8 cellular contexts compared by ENCODE assay signal in the genomic region with DNA sequence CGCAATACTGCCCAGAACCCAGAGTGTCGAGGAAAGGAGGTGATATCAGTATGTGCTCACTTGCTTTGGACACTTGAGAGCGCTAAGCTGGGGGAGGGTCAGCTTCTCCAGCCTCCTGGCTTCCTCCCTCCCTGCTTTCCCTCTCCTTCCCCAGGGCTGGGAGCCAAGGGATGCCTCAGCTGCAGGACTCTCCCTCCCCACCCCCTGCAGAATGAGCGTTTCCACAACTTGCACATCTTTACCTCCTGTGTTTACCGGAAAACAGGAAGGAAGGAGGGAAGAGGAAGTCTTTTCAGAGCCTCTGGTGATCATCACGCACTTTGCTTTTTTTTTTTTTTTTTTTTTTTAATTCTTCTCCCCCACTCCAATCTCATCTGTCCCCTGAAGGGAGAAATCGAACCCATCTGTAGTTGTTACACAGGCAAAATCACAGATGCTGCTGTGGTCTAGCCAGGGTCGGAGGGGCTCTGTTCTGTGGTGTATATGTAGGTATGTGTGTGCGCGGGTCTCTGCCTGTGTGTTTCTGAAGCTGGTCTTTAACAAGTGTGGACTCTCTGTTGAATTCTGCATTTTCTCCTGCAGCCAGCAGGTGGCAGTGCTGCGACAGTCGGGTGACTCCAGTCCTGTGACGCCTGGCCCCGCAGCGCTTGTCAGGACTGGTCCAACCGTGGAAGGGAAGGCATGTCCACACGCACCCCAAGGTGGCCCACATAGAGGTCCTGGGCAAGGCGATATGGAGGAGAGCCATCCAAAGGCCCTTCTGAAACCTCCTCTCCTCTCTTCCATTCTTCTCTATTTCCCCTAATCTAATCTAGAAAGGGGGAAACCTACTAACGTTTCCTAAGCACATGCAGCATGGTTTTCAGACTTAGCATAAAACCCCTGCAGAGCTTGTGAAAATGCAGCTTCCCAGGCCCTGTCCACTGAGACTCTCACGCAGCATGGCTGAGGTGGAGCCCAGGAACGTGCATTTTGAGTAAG.
A peak's percentile ranks its signal among the peaks of the same experiment; 100 is the strongest.
DNase-seq lines count a peak whose midpoint lies in the region; ATAC-seq and TF ChIP-seq lines count a peak whose summit lies in the region.

No MANE protein-coding gene starts in this region.

- peak; percentile 87 for TF ChIP-seq CTCF in GM06990 (IDR thresholded peaks at IDR 0.05; ENCODE audit: insufficient read depth, low read length, poor library complexity, severe bottlenecking)

- H3K4me3 ChIP-seq in GM06990 (replicated peaks; ENCODE audit: low read depth, low read length) = no peak overlapping the region

- intact Hi-C loops in Right ventricle myocardium inferior (cut with DNase I) = loop anchor here (2.0 kb wide), 2 partner anchors 182 to 262 kb away; no protein-coding TSS in a partner anchor

- peaks cover 2% of the 10 kb centered on the region for H3K36me3 Mint-ChIP-seq in activated naive CD4-positive, alpha-beta T cell treated with anti-CD3 and anti-CD28 coated beads, Interleukin-2, amount 50 U/mL, for 24 hours

- H3K9me3 Mint-ChIP-seq in activated naive CD4-positive, alpha-beta T cell treated with anti-CD3 and anti-CD28 coated beads, Interleukin-2, amount 50 U/mL, for 24 hours = peaks cover 5% of the 10 kb centered on the region

- peaks cover 5% of the 10 kb centered on the region for H3K27me3 ChIP-seq in GM06990 (replicated peaks; ENCODE audit: control insufficient read depth, insufficient read depth, low read length)

- H3K4me1 Mint-ChIP-seq in activated naive CD4-positive, alpha-beta T cell treated with anti-CD3 and anti-CD28 coated beads, Interleukin-2, amount 50 U/mL, for 24 hours = peaks cover 12% of the 10 kb centered on the region

- DNase-seq in GM06990 (ENCODE audit: extremely low read depth, insufficient read length) (peak; percentile 50), NCI-H1105 treated with DMSO at 0.1 percent for 48 hours (lab: John Stamatoyannopoulos, UW) (peak; percentile 74), SKM-1 treated with dmso at 0.1 percent for 144 hours (lab: John Stamatoyannopoulos, UW; ENCODE audit: unreplicated experiment) (peak; percentile 70), Right ventricle myocardium inferior (ENCODE audit: missing footprints) (peak; percentile 90), pons (ENCODE audit: low spot score) (peak; percentile 81), ureter (ENCODE audit: low spot score) (peak; percentile 85)

- H3K4me3 Mint-ChIP-seq in activated naive CD4-positive, alpha-beta T cell treated with anti-CD3 and anti-CD28 coated beads, Interleukin-2, amount 50 U/mL, for 24 hours = peak overlapping the region; percentile 32

- no peaks in the 10 kb centered on the region for H3K36me3 ChIP-seq in GM06990 (ENCODE audit: control insufficient read depth, insufficient read depth, low read length)

- ATAC-seq in HG02623 (IDR thresholded peaks at IDR 0.05; ENCODE audit: unreplicated experiment) = peak; percentile 90
- peak; percentile 91 for ATAC-seq in Right ventricle myocardium inferior

- H3K27ac Mint-ChIP-seq in activated naive CD4-positive, alpha-beta T cell treated with anti-CD3 and anti-CD28 coated beads, Interleukin-2, amount 50 U/mL, for 24 hours = no peak overlapping the region

- peaks cover 21% of the 10 kb centered on the region for H3K27me3 Mint-ChIP-seq in activated naive CD4-positive, alpha-beta T cell treated with anti-CD3 and anti-CD28 coated beads, Interleukin-2, amount 50 U/mL, for 24 hours
